ENCODE assay signal across 1 cellular context in the genomic region with DNA sequence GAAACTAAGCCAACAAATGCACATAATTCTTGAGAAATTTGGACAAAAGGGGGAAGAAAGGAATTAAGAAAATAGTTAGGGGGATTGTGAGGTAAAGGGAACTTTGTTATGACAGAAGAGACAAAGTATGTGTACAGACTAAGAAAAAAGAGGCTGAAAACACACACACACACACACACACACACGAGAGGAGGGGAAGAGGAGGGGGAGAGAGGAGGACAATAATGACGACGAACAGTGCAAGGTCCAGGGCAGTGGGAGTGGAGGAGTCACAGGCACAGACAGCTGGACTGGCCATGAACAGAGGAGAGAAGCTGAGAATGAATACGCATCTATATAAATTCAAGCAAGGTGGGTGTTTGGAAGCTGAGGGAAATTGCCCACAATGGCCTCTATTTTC.
TF ChIP-seq lines count a peak whose summit lies in the region.

No MANE protein-coding gene starts in this region.

TF ChIP-seq in HepG2, 621 proteins besides CTCF, POLR2A, EP300 and RAD21 (continued from another document and continues in another):
- TF ChIP-seq ZNF446 (CRISPR knock-in tag; IDR thresholded peaks at IDR 0.05) (no peak), ZNF343 (CRISPR knock-in tag; IDR thresholded peaks at IDR 0.05) (no peak), SMARCC2 (IDR thresholded peaks at IDR 0.05) (no peak), ZNF589 (CRISPR knock-in tag; conservative IDR thresholded peaks at IDR 0.05) (no peak), ZNF749 (CRISPR knock-in tag; IDR thresholded peaks at IDR 0.05; ENCODE audit: borderline replicate concordance) (no peak), ZNF790 (CRISPR knock-in tag; IDR thresholded peaks at IDR 0.05; ENCODE audit: borderline replicate concordance) (no peak), FOXJ3 (CRISPR knock-in tag; IDR thresholded peaks at IDR 0.05; ENCODE audit: borderline replicate concordance) (no peak), NR2F2 (IDR thresholded peaks at IDR 0.05; ENCODE audit: borderline replicate concordance, low read depth) (0 out of 2 replicates have a peak, but pooled peaks have one; percentile 20), NFATC3 (CRISPR knock-in tag; IDR thresholded peaks at IDR 0.05) (no peak), EZH2 (conservative IDR thresholded peaks at IDR 0.05; ENCODE audit: low read depth, low read length) (no peak), SOX5 (CRISPR knock-in tag; IDR thresholded peaks at IDR 0.05; ENCODE audit: borderline replicate concordance) (no peak), FOXC1 (CRISPR knock-in tag; IDR thresholded peaks at IDR 0.05; ENCODE audit: borderline replicate concordance) (no peak; the same call in 1 of the 2 replicates), ZC3H4 (CRISPR knock-in tag; IDR thresholded peaks at IDR 0.05; ENCODE audit: borderline replicate concordance) (no peak), ZNF460 (CRISPR knock-in tag; IDR thresholded peaks at IDR 0.05; ENCODE audit: borderline replicate concordance) (no peak), NCOA1 (CRISPR knock-in tag; IDR thresholded peaks at IDR 0.05) (no peak), HNRNPH1 (optimal IDR thresholded peaks at IDR 0.05; ENCODE audit: low read depth, low read length) (no peak), KMT2A (CRISPR knock-in tag; IDR thresholded peaks at IDR 0.05) (peak; percentile 49; the same call in 1 of the 2 replicates), ATM (IDR thresholded peaks at IDR 0.05; ENCODE audit: borderline replicate concordance) (no peak), SMAD1 (CRISPR knock-in tag; IDR thresholded peaks at IDR 0.05; ENCODE audit: borderline replicate concordance, low read depth) (no peak), XRCC5 (optimal IDR thresholded peaks at IDR 0.05; ENCODE audit: low read length) (peak; percentile 96), CBX5 (CRISPR knock-in tag; IDR thresholded peaks at IDR 0.05; ENCODE audit: borderline replicate concordance) (no peak)
- TF ChIP-seq, protein P1, sequence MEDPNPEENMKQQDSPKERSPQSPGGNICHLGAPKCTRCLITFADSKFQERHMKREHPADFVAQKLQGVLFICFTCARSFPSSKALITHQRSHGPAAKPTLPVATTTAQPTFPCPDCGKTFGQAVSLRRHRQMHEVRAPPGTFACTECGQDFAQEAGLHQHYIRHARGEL (CRISPR knock-in tag; IDR thresholded peaks at IDR 0.05): no peak
- TF ChIP-seq, protein P2, sequence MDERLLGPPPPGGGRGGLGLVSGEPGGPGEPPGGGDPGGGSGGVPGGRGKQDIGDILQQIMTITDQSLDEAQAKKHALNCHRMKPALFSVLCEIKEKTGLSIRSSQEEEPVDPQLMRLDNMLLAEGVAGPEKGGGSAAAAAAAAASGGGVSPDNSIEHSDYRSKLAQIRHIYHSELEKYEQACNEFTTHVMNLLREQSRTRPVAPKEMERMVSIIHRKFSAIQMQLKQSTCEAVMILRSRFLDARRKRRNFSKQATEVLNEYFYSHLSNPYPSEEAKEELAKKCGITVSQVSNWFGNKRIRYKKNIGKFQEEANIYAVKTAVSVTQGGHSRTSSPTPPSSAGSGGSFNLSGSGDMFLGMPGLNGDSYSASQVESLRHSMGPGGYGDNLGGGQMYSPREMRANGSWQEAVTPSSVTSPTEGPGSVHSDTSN (CRISPR knock-in tag; IDR thresholded peaks at IDR 0.05): no peak
- TF ChIP-seq, protein P3, sequence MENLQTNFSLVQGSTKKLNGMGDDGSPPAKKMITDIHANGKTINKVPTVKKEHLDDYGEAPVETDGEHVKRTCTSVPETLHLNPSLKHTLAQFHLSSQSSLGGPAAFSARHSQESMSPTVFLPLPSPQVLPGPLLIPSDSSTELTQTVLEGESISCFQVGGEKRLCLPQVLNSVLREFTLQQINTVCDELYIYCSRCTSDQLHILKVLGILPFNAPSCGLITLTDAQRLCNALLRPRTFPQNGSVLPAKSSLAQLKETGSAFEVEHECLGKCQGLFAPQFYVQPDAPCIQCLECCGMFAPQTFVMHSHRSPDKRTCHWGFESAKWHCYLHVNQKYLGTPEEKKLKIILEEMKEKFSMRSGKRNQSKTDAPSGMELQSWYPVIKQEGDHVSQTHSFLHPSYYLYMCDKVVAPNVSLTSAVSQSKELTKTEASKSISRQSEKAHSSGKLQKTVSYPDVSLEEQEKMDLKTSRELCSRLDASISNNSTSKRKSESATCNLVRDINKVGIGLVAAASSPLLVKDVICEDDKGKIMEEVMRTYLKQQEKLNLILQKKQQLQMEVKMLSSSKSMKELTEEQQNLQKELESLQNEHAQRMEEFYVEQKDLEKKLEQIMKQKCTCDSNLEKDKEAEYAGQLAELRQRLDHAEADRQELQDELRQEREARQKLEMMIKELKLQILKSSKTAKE (CRISPR knock-in tag; IDR thresholded peaks at IDR 0.05; ENCODE audit: borderline replicate concordance): peak; percentile 58; the same call in 1 of the 2 replicates
- TF ChIP-seq, protein P4, sequence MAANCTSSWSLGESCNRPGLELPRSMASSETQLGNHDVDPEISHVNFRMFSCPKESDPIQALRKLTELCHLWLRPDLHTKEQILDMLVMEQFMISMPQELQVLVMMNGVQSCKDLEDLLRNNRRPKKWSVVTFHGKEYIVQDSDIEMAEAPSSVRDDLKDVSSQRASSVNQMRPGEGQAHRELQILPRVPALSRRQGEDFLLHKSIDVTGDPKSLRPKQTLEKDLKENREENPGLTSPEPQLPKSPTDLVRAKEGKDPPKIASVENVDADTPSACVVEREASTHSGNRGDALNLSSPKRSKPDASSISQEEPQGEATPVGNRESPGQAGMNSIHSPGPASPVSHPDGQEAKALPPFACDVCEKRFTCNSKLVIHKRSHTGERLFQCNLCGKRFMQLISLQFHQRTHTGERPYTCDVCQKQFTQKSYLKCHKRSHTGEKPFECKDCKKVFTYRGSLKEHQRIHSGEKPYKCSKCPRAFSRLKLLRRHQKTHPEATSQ (CRISPR knock-in tag; IDR thresholded peaks at IDR 0.05; ENCODE audit: borderline replicate concordance): no peak
- TF ChIP-seq, protein P5, sequence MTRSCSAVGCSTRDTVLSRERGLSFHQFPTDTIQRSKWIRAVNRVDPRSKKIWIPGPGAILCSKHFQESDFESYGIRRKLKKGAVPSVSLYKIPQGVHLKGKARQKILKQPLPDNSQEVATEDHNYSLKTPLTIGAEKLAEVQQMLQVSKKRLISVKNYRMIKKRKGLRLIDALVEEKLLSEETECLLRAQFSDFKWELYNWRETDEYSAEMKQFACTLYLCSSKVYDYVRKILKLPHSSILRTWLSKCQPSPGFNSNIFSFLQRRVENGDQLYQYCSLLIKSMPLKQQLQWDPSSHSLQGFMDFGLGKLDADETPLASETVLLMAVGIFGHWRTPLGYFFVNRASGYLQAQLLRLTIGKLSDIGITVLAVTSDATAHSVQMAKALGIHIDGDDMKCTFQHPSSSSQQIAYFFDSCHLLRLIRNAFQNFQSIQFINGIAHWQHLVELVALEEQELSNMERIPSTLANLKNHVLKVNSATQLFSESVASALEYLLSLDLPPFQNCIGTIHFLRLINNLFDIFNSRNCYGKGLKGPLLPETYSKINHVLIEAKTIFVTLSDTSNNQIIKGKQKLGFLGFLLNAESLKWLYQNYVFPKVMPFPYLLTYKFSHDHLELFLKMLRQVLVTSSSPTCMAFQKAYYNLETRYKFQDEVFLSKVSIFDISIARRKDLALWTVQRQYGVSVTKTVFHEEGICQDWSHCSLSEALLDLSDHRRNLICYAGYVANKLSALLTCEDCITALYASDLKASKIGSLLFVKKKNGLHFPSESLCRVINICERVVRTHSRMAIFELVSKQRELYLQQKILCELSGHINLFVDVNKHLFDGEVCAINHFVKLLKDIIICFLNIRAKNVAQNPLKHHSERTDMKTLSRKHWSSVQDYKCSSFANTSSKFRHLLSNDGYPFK (CRISPR knock-in tag; IDR thresholded peaks at IDR 0.05; ENCODE audit: borderline replicate concordance): no peak
- TF ChIP-seq, protein P6, sequence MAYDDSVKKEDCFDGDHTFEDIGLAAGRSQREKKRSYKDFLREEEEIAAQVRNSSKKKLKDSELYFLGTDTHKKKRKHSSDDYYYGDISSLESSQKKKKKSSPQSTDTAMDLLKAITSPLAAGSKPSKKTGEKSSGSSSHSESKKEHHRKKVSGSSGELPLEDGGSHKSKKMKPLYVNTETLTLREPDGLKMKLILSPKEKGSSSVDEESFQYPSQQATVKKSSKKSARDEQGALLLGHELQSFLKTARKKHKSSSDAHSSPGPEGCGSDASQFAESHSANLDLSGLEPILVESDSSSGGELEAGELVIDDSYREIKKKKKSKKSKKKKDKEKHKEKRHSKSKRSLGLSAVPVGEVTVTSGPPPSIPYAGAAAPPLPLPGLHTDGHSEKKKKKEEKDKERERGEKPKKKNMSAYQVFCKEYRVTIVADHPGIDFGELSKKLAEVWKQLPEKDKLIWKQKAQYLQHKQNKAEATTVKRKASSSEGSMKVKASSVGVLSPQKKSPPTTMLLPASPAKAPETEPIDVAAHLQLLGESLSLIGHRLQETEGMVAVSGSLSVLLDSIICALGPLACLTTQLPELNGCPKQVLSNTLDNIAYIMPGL (CRISPR knock-in tag; IDR thresholded peaks at IDR 0.05; ENCODE audit: borderline replicate concordance in 1 of 2, low read depth in 1 of 2): no peak; a peak in 1 of 4 replicates
- TF ChIP-seq, protein P7, sequence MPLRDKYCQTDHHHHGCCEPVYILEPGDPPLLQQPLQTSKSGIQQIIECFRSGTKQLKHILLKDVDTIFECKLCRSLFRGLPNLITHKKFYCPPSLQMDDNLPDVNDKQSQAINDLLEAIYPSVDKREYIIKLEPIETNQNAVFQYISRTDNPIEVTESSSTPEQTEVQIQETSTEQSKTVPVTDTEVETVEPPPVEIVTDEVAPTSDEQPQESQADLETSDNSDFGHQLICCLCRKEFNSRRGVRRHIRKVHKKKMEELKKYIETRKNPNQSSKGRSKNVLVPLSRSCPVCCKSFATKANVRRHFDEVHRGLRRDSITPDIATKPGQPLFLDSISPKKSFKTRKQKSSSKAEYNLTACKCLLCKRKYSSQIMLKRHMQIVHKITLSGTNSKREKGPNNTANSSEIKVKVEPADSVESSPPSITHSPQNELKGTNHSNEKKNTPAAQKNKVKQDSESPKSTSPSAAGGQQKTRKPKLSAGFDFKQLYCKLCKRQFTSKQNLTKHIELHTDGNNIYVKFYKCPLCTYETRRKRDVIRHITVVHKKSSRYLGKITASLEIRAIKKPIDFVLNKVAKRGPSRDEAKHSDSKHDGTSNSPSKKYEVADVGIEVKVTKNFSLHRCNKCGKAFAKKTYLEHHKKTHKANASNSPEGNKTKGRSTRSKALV (CRISPR knock-in tag; IDR thresholded peaks at IDR 0.05): no peak
- TF ChIP-seq, protein P8, sequence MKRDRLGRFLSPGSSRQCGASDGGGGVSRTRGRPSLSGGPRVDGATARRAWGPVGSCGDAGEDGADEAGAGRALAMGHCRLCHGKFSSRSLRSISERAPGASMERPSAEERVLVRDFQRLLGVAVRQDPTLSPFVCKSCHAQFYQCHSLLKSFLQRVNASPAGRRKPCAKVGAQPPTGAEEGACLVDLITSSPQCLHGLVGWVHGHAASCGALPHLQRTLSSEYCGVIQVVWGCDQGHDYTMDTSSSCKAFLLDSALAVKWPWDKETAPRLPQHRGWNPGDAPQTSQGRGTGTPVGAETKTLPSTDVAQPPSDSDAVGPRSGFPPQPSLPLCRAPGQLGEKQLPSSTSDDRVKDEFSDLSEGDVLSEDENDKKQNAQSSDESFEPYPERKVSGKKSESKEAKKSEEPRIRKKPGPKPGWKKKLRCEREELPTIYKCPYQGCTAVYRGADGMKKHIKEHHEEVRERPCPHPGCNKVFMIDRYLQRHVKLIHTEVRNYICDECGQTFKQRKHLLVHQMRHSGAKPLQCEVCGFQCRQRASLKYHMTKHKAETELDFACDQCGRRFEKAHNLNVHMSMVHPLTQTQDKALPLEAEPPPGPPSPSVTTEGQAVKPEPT (CRISPR knock-in tag; IDR thresholded peaks at IDR 0.05; ENCODE audit: low read depth): no peak
- TF ChIP-seq, protein P9, sequence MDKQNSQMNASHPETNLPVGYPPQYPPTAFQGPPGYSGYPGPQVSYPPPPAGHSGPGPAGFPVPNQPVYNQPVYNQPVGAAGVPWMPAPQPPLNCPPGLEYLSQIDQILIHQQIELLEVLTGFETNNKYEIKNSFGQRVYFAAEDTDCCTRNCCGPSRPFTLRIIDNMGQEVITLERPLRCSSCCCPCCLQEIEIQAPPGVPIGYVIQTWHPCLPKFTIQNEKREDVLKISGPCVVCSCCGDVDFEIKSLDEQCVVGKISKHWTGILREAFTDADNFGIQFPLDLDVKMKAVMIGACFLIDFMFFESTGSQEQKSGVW (CRISPR knock-in tag; IDR thresholded peaks at IDR 0.05; ENCODE audit: borderline replicate concordance): no peak
